In the genomic region with DNA sequence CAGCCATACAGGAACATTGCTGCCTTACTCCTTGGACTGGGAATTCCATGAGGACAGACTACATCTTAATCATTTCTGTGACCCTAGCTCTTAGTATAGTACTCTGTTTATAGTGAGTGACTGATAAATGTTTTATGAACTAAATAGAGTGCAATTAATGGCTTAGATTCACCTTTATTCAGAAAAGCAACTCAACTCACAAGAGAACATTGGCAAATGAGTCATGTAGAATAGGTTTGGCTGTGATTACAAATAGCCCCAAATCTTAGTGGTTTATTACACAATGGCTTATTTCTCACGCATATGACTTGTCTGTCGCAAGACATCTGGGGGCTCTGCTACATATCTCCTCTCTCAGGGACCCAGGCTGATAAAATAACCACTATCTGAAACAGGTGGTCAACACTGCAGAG, we compare ENCODE assay signal across 16 cellular contexts.
DNase-seq lines count a peak whose midpoint lies in the region; ATAC-seq and TF ChIP-seq lines count a peak whose summit lies in the region.
"Had no signal": no experiment of that assay in that cellular context is flagged by ENCODE, and none has a peak within 500 bp of the region (broad histone marks: within the 10 kb centered on the region; RNA-seq: fewer than 3 reads in every experiment).

No MANE protein-coding gene starts in this region.

- intact Hi-C loops in PC-3 (cut with micrococcal nuclease), result no loop called here

- H3K9ac ChIP-seq in PC-3 (ENCODE audit: low read length), result peak overlapping the region; percentile 66

- peak overlapping the region; percentile 28 for H3K4me2 ChIP-seq in PC-3 (ENCODE audit: low read length)

- no peaks in the 10 kb centered on the region for H3K9me3 ChIP-seq in PC-3 (ENCODE audit: low read length)
- H3K9me3 ChIP-seq: esophagus squamous epithelium, tibial artery had no signal

- no peaks in the 10 kb centered on the region for H3F3A ChIP-seq in PC-3 (ENCODE audit: low read length, unreplicated experiment)

- CTCF ChIA-PET in PC-3 (lab: Charles Lee), result no interaction called here

- ATAC-seq in PC-3, result peak; percentile 64
- ATAC-seq in stimulated activated naive CD8-positive, alpha-beta T cell treated with anti-CD3 and anti-CD28 coated beads, Interleukin-15, Interleukin-2, amounts not matched to agents 100 U/mL and 50 U/mL, for 24 hours, result peak; percentile 19
- ATAC-seq: CD8-positive, alpha-beta T cell; Panc1; T-cell had no signal

- H3K27ac ChIP-seq in HL-60 (replicated peaks), result peak overlapping the region; percentile 63
- H3K27ac ChIP-seq in PC-3 (ENCODE audit: low read length), result peak overlapping the region; percentile 93
- peak overlapping the region; percentile 26 for H3K27ac ChIP-seq in epithelial cell of prostate
- H3K27ac ChIP-seq: esophagus squamous epithelium, tibial artery had no signal

- H3K9me2 ChIP-seq in PC-3 (replicated peaks; ENCODE audit: low read length), result no peaks in the 10 kb centered on the region

- H2AFZ ChIP-seq in PC-3 (ENCODE audit: low read length), result no peak overlapping the region

- H3K27me3 ChIP-seq in HL-60 (ENCODE audit: insufficient read depth, poor library complexity, severe bottlenecking) (no peaks in the 10 kb centered on the region), PC-3 (ENCODE audit: low read length) (no peaks in the 10 kb centered on the region)
- H3K27me3 ChIP-seq: esophagus squamous epithelium, tibial artery had no signal

- POLR2A ChIA-PET in PC-3 (lab: Charles Lee; ENCODE audit: unreplicated experiment), result no interaction called here

- H3K36me3 ChIP-seq in PC-3 (ENCODE audit: low read depth, low read length), result no peaks in the 10 kb centered on the region
- H3K36me3 ChIP-seq: esophagus squamous epithelium, tibial artery had no signal

- DNase-seq in HL-60 (ENCODE audit: low read depth in 1 of 2, low spot score in 1 of 2) (peak; percentile 81 to 86), PC-3 (peak; percentile 74), epithelial cell of prostate (ENCODE audit: low read depth, low spot score) (no peak), NCI-H2196 treated with DMSO at 0.1 percent for 48 hours (lab: John Stamatoyannopoulos, UW; ENCODE audit: unreplicated experiment) (no peak), A172 (ENCODE audit: low spot score) (no peak)
- DNase-seq in stimulated activated naive CD8-positive, alpha-beta T cell treated with anti-CD3 and anti-CD28 coated beads, Interleukin-15, Interleukin-2, amounts not matched to agents 100 U/mL and 50 U/mL, for 24 hours, result no peak
- DNase-seq in activated CD4-positive, alpha-beta T cell treated with anti-CD3 and anti-CD28 coated beads for 4 hours, result no peak
- DNase-seq: CD8-positive, alpha-beta T cell; esophagus squamous epithelium; NCI-H1092 treated with DMSO at 0.1 percent for 48 hours; NCI-H446 treated with DMSO at 0.1 percent for 48 hours; retina; stimulated activated CD4-positive, alpha-beta T cell treated with anti-CD3 and anti-CD28 coated beads, Interleukin-1b, Interleukin-23, amount 100 ng/mL, for 48 hours; T-cell; tibial artery had no signal

- BruUV-seq in PC-3 (replicated peaks; lab: Mats Ljungman, UMichigan), result no TSS peak

- TF ChIP-seq CTCF in HL-60 (IDR thresholded peaks at IDR 0.05; ENCODE audit: insufficient read depth, low read length) (no peak), PC-3 (conservative IDR thresholded peaks at IDR 0.05; ENCODE audit: low read depth, low read length) (no peak)

- no peak overlapping the region for H3K4me3 ChIP-seq in HL-60 (replicated peaks; ENCODE audit: insufficient read depth, low read length)
- no peak overlapping the region for H3K4me3 ChIP-seq in PC-3 (ENCODE audit: low read length)
- H3K4me3 ChIP-seq: esophagus squamous epithelium, tibial artery had no signal

- H3K79me2 ChIP-seq in PC-3 (ENCODE audit: low read length), result no peaks in the 10 kb centered on the region

- H3K4me1 ChIP-seq in PC-3 (ENCODE audit: insufficient read depth, low read length), result peaks cover 14% of the 10 kb centered on the region
- H3K4me1 ChIP-seq: esophagus squamous epithelium, tibial artery had no signal

- H4K20me1 ChIP-seq in PC-3 (ENCODE audit: low read length), result no peaks in the 10 kb centered on the region

Comparison
In these comparisons a context has a peak if more than half of its experiments do, and no peak if none do; other contexts are left out.
1. DNase-seq: peak in HL-60 (2 of 2) and PC-3 (single experiment); none in epithelial cell of prostate (single experiment), stimulated activated naive CD8-positive, alpha-beta T cell treated with anti-CD3 and anti-CD28 coated beads, Interleukin-15, Interleukin-2, amounts not matched to agents 100 U/mL and 50 U/mL, for 24 hours (single experiment), NCI-H2196 treated with DMSO at 0.1 percent for 48 hours (single experiment), activated CD4-positive, alpha-beta T cell treated with anti-CD3 and anti-CD28 coated beads for 4 hours (0 of 2) and A172 (single experiment).
2. H3K27ac ChIP-seq: peak in every context shown above with its lines; median percentile 93 in PC-3; 63 in HL-60; 26 in epithelial cell of prostate.